ENCODE assay signal across 18 cellular contexts in the genomic region with DNA sequence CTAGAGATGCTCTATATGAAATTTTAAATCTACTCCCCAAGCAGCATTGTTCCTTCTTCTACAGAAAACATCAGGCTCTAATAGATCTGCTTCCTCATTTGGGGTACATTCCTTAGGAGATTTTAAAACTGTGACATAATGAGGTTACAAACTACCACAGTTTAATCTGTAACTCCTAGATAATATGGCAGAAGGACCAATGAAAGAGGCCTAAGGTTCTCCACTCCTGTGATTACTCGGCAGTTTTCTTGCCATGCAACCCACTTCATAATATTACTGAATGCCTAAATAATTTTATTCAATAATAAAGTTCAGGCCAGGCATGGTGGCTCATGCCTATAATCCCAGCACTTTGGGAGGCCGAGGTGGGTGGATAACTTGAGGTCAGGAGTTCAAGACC. TPM values are rescaled to one million over a fixed set of nuclear protein-coding genes. Genes with fewer than 3 reads are reported as not detected.
A peak's percentile ranks its signal among the peaks of the same experiment; 100 is the strongest.
DNase-seq lines count a peak whose midpoint lies in the region; ATAC-seq and TF ChIP-seq lines count a peak whose summit lies in the region.
"Had no signal": no experiment of that assay in that cellular context is flagged by ENCODE, and none has a peak within 500 bp of the region (broad histone marks: within the 10 kb centered on the region; RNA-seq: fewer than 3 reads in every experiment).

No MANE protein-coding gene starts in this region.

- CTCF ChIA-PET in activated B cell treated with CpG ODN at 0.5 μM for 24 hours (lab: Charles Lee), result no interaction called here

- no peaks in the 10 kb centered on the region for H3K27me3 ChIP-seq in Karpas-422 (ENCODE audit: low read length)
- H3K27me3 ChIP-seq: sigmoid colon had no signal

- H3K9ac ChIP-seq in Karpas-422 (ENCODE audit: low read length), result no peak overlapping the region; the same call in 1 of the 2 replicates

- ATAC-seq in activated B cell treated with CpG ODN at 0.5 μM for 24 hours (ENCODE audit: low read depth) (no peak), GM21576 (IDR thresholded peaks at IDR 0.05; ENCODE audit: unreplicated experiment) (no peak), GM19455 (IDR thresholded peaks at IDR 0.05; ENCODE audit: unreplicated experiment) (no peak)
- ATAC-seq: mucosa of descending colon, WTC11 had no signal

- no peak overlapping the region for H3K4me3 ChIP-seq in Karpas-422 (ENCODE audit: low read length)
- H3K4me3 ChIP-seq: mucosa of descending colon, sigmoid colon had no signal

- DNase-seq in CD14-positive monocyte (ENCODE audit: low spot score), result no peak
- no peak for DNase-seq in Karpas-422
- no peak for DNase-seq in activated B cell treated with CpG ODN at 0.5 μM for 24 hours
- no peak for DNase-seq in nephron progenitor cell
- DNase-seq in activated CD4-positive, alpha-beta T cell treated with anti-CD3 and anti-CD28 coated beads for 4 hours, result no peak
- DNase-seq: Calu3; cerebellar nuclear complex; foreskin melanocyte; mucosa of descending colon; NCI-H1417; NCI-H526 treated with DMSO at 0.1 percent for 48 hours; sigmoid colon; stimulated activated CD4-positive, alpha-beta T cell treated with anti-CD3 and anti-CD28 coated beads, Interleukin-1b, Interleukin-23, amount 100 ng/mL, for 48 hours; substantia nigra had no signal

- no peaks in the 10 kb centered on the region for H3K9me3 ChIP-seq in Karpas-422 (ENCODE audit: low read length)
- H3K9me3 ChIP-seq: mucosa of descending colon, sigmoid colon had no signal

- H3K4me2 ChIP-seq in Karpas-422 (ENCODE audit: low read depth, low read length, poor library complexity, severe bottlenecking), result peak overlapping the region; percentile 4

- peaks cover 85% of the 10 kb centered on the region for H3K79me2 ChIP-seq in Karpas-422 (ENCODE audit: low read length)

- POLR2A ChIA-PET in activated B cell treated with CpG ODN at 0.5 μM for 24 hours (lab: Charles Lee), result interaction anchor here (1.2 kb wide), 1 partner anchor 16 kb away, joined by 5 read pairs; the partner anchor contains the start of gene ZNF106

- H3K4me3 Mint-ChIP-seq in CD14-positive monocyte (no peak overlapping the region), activated B cell treated with CpG ODN at 0.5 μM for 24 hours (no peak overlapping the region), nephron progenitor cell (no peak overlapping the region)
- H3K4me3 Mint-ChIP-seq: activated T-helper 1 cell treated with anti-CD3 and anti-CD28 coated beads, Interleukin-12 subunit alpha, Interleukin-12 subunit beta, Interleukin-2, Interleukin-4 antibody, amounts not matched to agents 30 ng/mL and 10 ng/mL and 1 ng/mL, durations not matched to agents 14 hours and 24 hours and 36 hours; WTC11 had no signal

- H3K4me1 ChIP-seq in Karpas-422 (ENCODE audit: low read length), result peaks cover 57% of the 10 kb centered on the region

- H3K9me3 Mint-ChIP-seq in CD14-positive monocyte, result no peaks in the 10 kb centered on the region
- no peaks in the 10 kb centered on the region for H3K9me3 Mint-ChIP-seq in activated B cell treated with CpG ODN at 0.5 μM for 24 hours
- no peaks in the 10 kb centered on the region for H3K9me3 Mint-ChIP-seq in nephron progenitor cell
- H3K9me3 Mint-ChIP-seq: activated T-helper 1 cell treated with anti-CD3 and anti-CD28 coated beads, Interleukin-12 subunit alpha, Interleukin-12 subunit beta, Interleukin-2, Interleukin-4 antibody, amounts not matched to agents 30 ng/mL and 10 ng/mL and 1 ng/mL, durations not matched to agents 14 hours and 24 hours and 36 hours; WTC11 had no signal

- peak overlapping the region in 4 of 7 donors; percentile 69 to 82 (median 76) for H3K27ac Mint-ChIP-seq in CD14-positive monocyte
- peak overlapping the region; percentile 59 for H3K27ac Mint-ChIP-seq in activated B cell treated with CpG ODN at 0.5 μM for 24 hours
- H3K27ac Mint-ChIP-seq in nephron progenitor cell, result peak overlapping the region; percentile 83
- H3K27ac Mint-ChIP-seq: activated T-helper 1 cell treated with anti-CD3 and anti-CD28 coated beads, Interleukin-12 subunit alpha, Interleukin-12 subunit beta, Interleukin-2, Interleukin-4 antibody, amounts not matched to agents 30 ng/mL and 10 ng/mL and 1 ng/mL, durations not matched to agents 14 hours and 24 hours and 36 hours; WTC11 had no signal

- H3K27me3 Mint-ChIP-seq in CD14-positive monocyte (ENCODE audit: low read depth in 3 of 3), result no peaks in the 10 kb centered on the region
- H3K27me3 Mint-ChIP-seq in activated B cell treated with CpG ODN at 0.5 μM for 24 hours, result no peaks in the 10 kb centered on the region
- H3K27me3 Mint-ChIP-seq in nephron progenitor cell (ENCODE audit: low read depth, poor library complexity), result no peaks in the 10 kb centered on the region

- H3K36me3 ChIP-seq in Karpas-422 (ENCODE audit: insufficient read depth, low read length), result peaks cover 12% of the 10 kb centered on the region; the same call in 1 of the 2 replicates
- H3K36me3 ChIP-seq: sigmoid colon had no signal

- no peak overlapping the region for H2AFZ ChIP-seq in Karpas-422 (ENCODE audit: low read length)

- intact Hi-C loops in CD14-positive monocyte (cut with micrococcal nuclease), result loop anchor here in 1 of 2 donors (10.0 kb wide), 1 partner anchor 200 kb away; the partner anchor contains the start of genes GANC and TMEM87A
- intact Hi-C loops in activated B cell treated with CpG ODN at 0.5 μM for 24 hours (cut with micrococcal nuclease), result loop anchor here (10.0 kb wide), 2 partner anchors 180 to 420 kb away; no protein-coding TSS in a partner anchor

- TF ChIP-seq CTCF in CD14-positive monocyte (IDR thresholded peaks at IDR 0.05), result no peak
- TF ChIP-seq CTCF in activated B cell treated with CpG ODN at 0.5 μM for 24 hours (IDR thresholded peaks at IDR 0.05), result no peak
- TF ChIP-seq CTCF in nephron progenitor cell (IDR thresholded peaks at IDR 0.05), result no peak

- peaks cover 18% of the 10 kb centered on the region for H3K4me1 Mint-ChIP-seq in CD14-positive monocyte
- peaks cover 25% of the 10 kb centered on the region for H3K4me1 Mint-ChIP-seq in activated B cell treated with CpG ODN at 0.5 μM for 24 hours
- no peaks in the 10 kb centered on the region for H3K4me1 Mint-ChIP-seq in nephron progenitor cell
- H3K4me1 Mint-ChIP-seq: WTC11 had no signal

- no peaks in the 10 kb centered on the region for H4K20me1 ChIP-seq in Karpas-422 (ENCODE audit: insufficient read depth, low read depth, low read length)

- H3K36me3 Mint-ChIP-seq in CD14-positive monocyte (peaks cover 27 to 43% of the 10 kb centered on the region in 2 donors), activated B cell treated with CpG ODN at 0.5 μM for 24 hours (ENCODE audit: low read depth) (peaks cover 6% of the 10 kb centered on the region), nephron progenitor cell (ENCODE audit: low read depth) (peaks cover 10% of the 10 kb centered on the region)

- H3K27ac ChIP-seq in Karpas-422 (ENCODE audit: low read length), result peak overlapping the region; percentile 48

- no peaks in the 10 kb centered on the region for H3K9me2 ChIP-seq in Karpas-422 (replicated peaks; ENCODE audit: insufficient read depth, low read length)

RNA-seq across cellular contexts. Expression of gene ZNF106, which starts 16.1 kb away (rescaled TPM):
- 100 to 1,000 TPM in 1 of 2 donors, 10 to 100 TPM in 1; 69.2 to 121 TPM for polyA plus RNA-seq in CD14-positive monocyte
- total RNA-seq in Karpas-422 (2014; rRNA removed; shearing (Covaris generic); ENCODE audit: low replicate concordance), result 109 and 144 TPM in 2 replicates
- total RNA-seq in activated B cell treated with CpG ODN at 0.5 μM for 24 hours, result 46.6 and 46.9 TPM in 2 replicates

RNA-seq across cellular contexts. Expression of gene SNAP23, which starts 20.6 kb away (rescaled TPM):
- polyA plus RNA-seq in CD14-positive monocyte, result 100 to 1,000 TPM; 187 to 198 TPM
- 115 and 137 TPM in 2 replicates for total RNA-seq in Karpas-422 (2014; rRNA removed; shearing (Covaris generic); ENCODE audit: low replicate concordance)
- total RNA-seq in activated B cell treated with CpG ODN at 0.5 μM for 24 hours, result 111 and 123 TPM in 2 replicates
